Comparison of ENCODE assay signal across 8 cellular contexts in the genomic region with DNA sequence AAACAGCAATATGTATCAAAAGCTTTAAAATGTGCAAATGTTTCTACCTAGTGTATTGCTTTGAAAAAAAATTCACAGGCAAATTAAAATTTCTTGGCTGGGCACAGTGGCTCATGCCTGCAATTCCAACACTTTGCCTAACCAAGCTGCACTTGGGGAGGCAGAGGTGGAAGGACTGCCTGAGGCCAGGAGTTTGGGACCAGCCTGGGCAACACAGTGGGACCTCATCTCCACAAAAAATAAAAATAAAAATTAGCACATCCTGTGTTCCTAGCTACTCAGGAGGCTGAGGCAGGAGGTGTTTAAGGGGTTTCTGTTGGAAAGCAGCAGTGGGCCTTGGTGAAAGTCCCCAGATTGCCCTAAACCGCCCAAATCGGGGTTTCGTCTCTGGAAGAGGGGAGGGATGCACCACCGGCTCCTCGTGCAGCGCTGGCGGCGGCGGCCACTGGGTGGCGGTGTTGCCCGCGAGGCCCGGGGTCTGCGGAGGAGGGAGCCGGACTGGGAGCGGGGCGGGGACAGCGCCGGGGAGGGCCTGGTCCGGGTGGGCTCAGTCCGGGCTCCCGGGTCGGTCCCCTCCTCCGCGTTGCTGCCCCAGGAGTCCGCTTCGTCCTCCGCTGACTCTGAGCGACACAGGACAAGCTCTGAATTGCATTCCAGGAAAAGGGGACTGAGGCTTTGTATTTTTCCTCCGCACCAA.
DNase-seq lines count a peak whose midpoint lies in the region; ATAC-seq, FAIRE-seq and TF ChIP-seq lines count a peak whose summit lies in the region.

No MANE protein-coding gene starts in this region.

- H3K27me3 Mint-ChIP-seq in activated naive CD8-positive, alpha-beta T cell treated with anti-CD3 and anti-CD28 coated beads, Interleukin-2, amount 50 U/mL, for 24 hours: peaks cover 30% of the 10 kb centered on the region

- H3K36me3 Mint-ChIP-seq in activated naive CD8-positive, alpha-beta T cell treated with anti-CD3 and anti-CD28 coated beads, Interleukin-2, amount 50 U/mL, for 24 hours (ENCODE audit: low read depth): no peaks in the 10 kb centered on the region

- H3K4me3 Mint-ChIP-seq in activated naive CD8-positive, alpha-beta T cell treated with anti-CD3 and anti-CD28 coated beads, Interleukin-2, amount 50 U/mL, for 24 hours: no peak overlapping the region

- H3K4me1 Mint-ChIP-seq in activated naive CD8-positive, alpha-beta T cell treated with anti-CD3 and anti-CD28 coated beads, Interleukin-2, amount 50 U/mL, for 24 hours: no peaks in the 10 kb centered on the region

- peak overlapping the region in 1 of 2 experiments; percentile 78; a peak in 4 of 6 replicates for H3K27ac ChIP-seq in A549
- H3K27ac ChIP-seq in RWPE1: no peak overlapping the region
- no peak overlapping the region for H3K27ac ChIP-seq in vagina

- no peak for FAIRE-seq in A549 (lab: Jason Lieb, UNC)

- POLR2A ChIA-PET in A549 (lab: Yijun Ruan, JAX) (no interaction called here), RWPE1 (lab: Yijun Ruan, JAX; ENCODE audit: low non-redundant PET) (no interaction called here)

- in situ Hi-C loops in GM13977 (cut with MboI; ENCODE audit: low pct_unique_long_range_greater_than_20kb, low sequenced_read_pairs, unreplicated experiment): no loop called here

- 2% methylated on average over 16 of the region's 30 CpGs for WGBS in A549 (ENCODE audit: missing lambda C conversion rate)

- TF ChIP-seq CTCF in A549 (IDR thresholded peaks at IDR 0.05) (peak; percentile 89), GM13977 (IDR thresholded peaks at IDR 0.05; ENCODE audit: extremely low read depth, insufficient read depth, missing control alignments) (peak; percentile 99), RWPE1 (conservative IDR thresholded peaks at IDR 0.05; ENCODE audit: low read depth) (peak; percentile 95), vagina (IDR thresholded peaks at IDR 0.05) (peak; percentile 39 to 79 (median 61))

- TF ChIP-seq POLR2A in A549 (IDR thresholded peaks at IDR 0.05; ENCODE audit: low read length) (no peak), vagina (IDR thresholded peaks at IDR 0.05) (no peak)

- H3K27ac Mint-ChIP-seq in activated naive CD8-positive, alpha-beta T cell treated with anti-CD3 and anti-CD28 coated beads, Interleukin-2, amount 50 U/mL, for 24 hours: no peak overlapping the region

- intact Hi-C loops in left ventricle myocardium superior (cut with micrococcal nuclease): loop anchor here (10.0 kb wide), 1 partner anchor 74 kb away; no protein-coding TSS in a partner anchor
- intact Hi-C loops in posterior cingulate gyrus (cut with DNase I): loop anchor here (2.0 to 10.0 kb wide), 6 partner anchors 72 to 1542 kb away; no protein-coding TSS in a partner anchor
- intact Hi-C loops in vagina (cut with DNase I): no loop called here

- H3K4me1 ChIP-seq in A549: no peaks in the 10 kb centered on the region
- H3K4me1 ChIP-seq in vagina: peaks cover 9% of the 10 kb centered on the region

- peaks cover 6% of the 10 kb centered on the region for H3K9me3 Mint-ChIP-seq in activated naive CD8-positive, alpha-beta T cell treated with anti-CD3 and anti-CD28 coated beads, Interleukin-2, amount 50 U/mL, for 24 hours

- H3K4me3 ChIP-seq in A549: peak overlapping the region; percentile 39
- H3K4me3 ChIP-seq in vagina: peak overlapping the region; percentile 23 to 26

- CTCF ChIA-PET in A549 (lab: Yijun Ruan, JAX): interaction anchor here (0.7 to 3.5 kb wide), 13 partner anchors 9 to 260 kb away, joined by 3 to 15 read pairs (median 6); no protein-coding TSS in a partner anchor
- CTCF ChIA-PET in RWPE1 (lab: Yijun Ruan, JAX): interaction anchor here (0.6 to 1.6 kb wide), 9 partner anchors 8 to 1544 kb away, joined by 3 to 9 read pairs (median 4); no protein-coding TSS in a partner anchor

- peaks cover 4% of the 10 kb centered on the region; the same call in 1 of the 3 replicates for H3K9me3 ChIP-seq in A549
- no peaks in the 10 kb centered on the region for H3K9me3 ChIP-seq in vagina

- H3K27me3 ChIP-seq in vagina: no peaks in the 10 kb centered on the region

- no peaks in the 10 kb centered on the region for H3K36me3 ChIP-seq in vagina

- peak; percentile 97 to 100 for ATAC-seq in A549
- peak; percentile 70 for ATAC-seq in HG03045 (IDR thresholded peaks at IDR 0.05; ENCODE audit: unreplicated experiment)
- peak; percentile 69 for ATAC-seq in activated naive CD8-positive, alpha-beta T cell treated with anti-CD3 and anti-CD28 coated beads, Interleukin-2, amount 50 U/mL, for 24 hours
- ATAC-seq in left ventricle myocardium superior: peak; percentile 98

- no peak for TF ChIP-seq EP300 in A549 (IDR thresholded peaks at IDR 0.05)

- peak; percentile 44 to 80 for DNase-seq in A549 (ENCODE audit: low read depth in 1 of 2, low spot score in 1 of 2)
- peak; percentile 85 for DNase-seq in GM13977 (ENCODE audit: low spot score)
- DNase-seq in RWPE1 (ENCODE audit: low spot score): peak; percentile 76
- DNase-seq in activated naive CD8-positive, alpha-beta T cell treated with anti-CD3 and anti-CD28 coated beads, Interleukin-2, amount 50 U/mL, for 24 hours: peak; percentile 71
- DNase-seq in left ventricle myocardium superior: peak; percentile 80
- DNase-seq in posterior cingulate gyrus: peak; percentile 71 to 97 (median 88)
- no peak for DNase-seq in vagina (ENCODE audit: extremely low spot score in 2 of 2)

- peak; percentile 75 to 87 for TF ChIP-seq RAD21 in A549 (conservative IDR thresholded peaks at IDR 0.05 in 1 of 2, IDR thresholded peaks at IDR 0.05 in 1 of 2)

- peak overlapping the region; percentile 80 for H3K4me2 ChIP-seq in A549

TF ChIP-seq in A549, 52 proteins besides CTCF, POLR2A, EP300 and RAD21:
- TF ChIP-seq NPAS2 (CRISPR knock-in tag; IDR thresholded peaks at IDR 0.05; ENCODE audit: borderline replicate concordance) (no peak), SMC3 (IDR thresholded peaks at IDR 0.05) (peak; percentile 81)

Comparison
In these comparisons a context has a peak if more than half of its experiments do, and no peak if none do; other contexts are left out.
1. DNase-seq: peak in A549 (2 of 2), GM13977 (single experiment), RWPE1 (single experiment), activated naive CD8-positive, alpha-beta T cell treated with anti-CD3 and anti-CD28 coated beads, Interleukin-2, amount 50 U/mL, for 24 hours (single experiment), left ventricle myocardium superior (single experiment) and posterior cingulate gyrus (10 of 10); none in vagina (0 of 2).
2. Peak in every context shown above with its lines, with median percentiles within 50 percentile points of each other: ATAC-seq and CTCF ChIP-seq.